20 cellular contexts compared by ENCODE assay signal in the genomic region with DNA sequence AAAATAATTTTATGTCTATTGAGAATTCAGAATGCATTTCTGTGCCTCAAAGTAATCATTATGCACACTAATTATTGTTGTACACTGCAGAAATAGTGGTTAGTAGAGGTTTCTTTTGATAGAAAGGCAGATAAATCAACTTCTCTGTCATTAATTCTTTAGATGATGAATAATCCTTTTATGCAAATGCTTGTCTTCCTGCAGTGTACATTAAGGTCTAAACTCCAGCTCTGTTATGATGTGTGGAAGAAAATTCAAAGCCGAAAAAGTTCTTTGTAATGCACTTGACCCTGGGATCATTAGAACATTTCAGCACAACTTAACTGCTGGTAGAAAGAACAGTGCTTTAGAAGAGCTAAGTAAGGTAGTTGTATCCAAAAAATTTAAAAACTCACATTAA.
"Had no signal": no experiment of that assay in that cellular context is flagged by ENCODE, and none has a peak within 500 bp of the region (broad histone marks: within the 10 kb centered on the region; RNA-seq: fewer than 3 reads in every experiment).

No MANE protein-coding gene starts in this region.

- DNase-seq: Karpas-422; KG1; MG63; NCI-H1092; NCI-H1105 treated with DMSO at 0.1 percent for 48 hours; NCI-H1417 treated with DMSO at 0.1 percent for 48 hours; NCI-H146; NCI-H1694 treated with DMSO at 0.1 percent for 48 hours; NCI-H1930; NCI-H2107; NCI-H2227 treated with DMSO at 0.1 percent for 48 hours; NCI-H524; NCI-H526 treated with DMSO at 0.1 percent for 48 hours; NK-92 treated with Interleukin-12 subunit alpha and Interleukin-12 subunit beta, amount 100 ng/mL, for 24 hours; PC-3; Peyer's patch; SHP77 treated with DMSO at 0.1 percent for 48 hours; SJCRH30 had no signal

- H3K9me3 ChIP-seq: MG63, Peyer's patch, SJCRH30 had no signal

- H3K4me1 ChIP-seq: Peyer's patch, SJCRH30 had no signal

- H3K36me3 ChIP-seq: MG63, Peyer's patch, SJCRH30 had no signal

- H3K27ac ChIP-seq: Peyer's patch, SJCRH30 had no signal

- H3K4me3 ChIP-seq: MG63, Peyer's patch, SJCRH30 had no signal

- ATAC-seq: HepG2, PC-3, Right ventricle myocardium inferior had no signal

- H3K27me3 ChIP-seq: MG63, Peyer's patch, SJCRH30 had no signal
